ENCODE assay signal across 18 cellular contexts in genomic region chr2:26340831-26341230, GRCh38. TPM values are rescaled to one million over a fixed set of nuclear protein-coding genes. Genes with fewer than 3 reads are reported as not detected.
"Had no signal": no experiment of that assay in that cellular context is flagged by ENCODE, and none has a peak within 500 bp of the region (broad histone marks: within the 10 kb centered on the region; RNA-seq: fewer than 3 reads in every experiment).

No MANE protein-coding gene starts in this region.

- ATAC-seq: activated naive CD4-positive, alpha-beta T cell treated with anti-CD3 and anti-CD28 coated beads, Interleukin-2, amount 50 U/mL, for 72 hours; activated T-cell treated with anti-CD3 and anti-CD28 coated beads, Interleukin-2, amount 50 U/mL, for 4 hours; effector memory CD8-positive, alpha-beta T cell; natural killer cell treated with Interleukin-12 subunit alpha and Interleukin-12 subunit beta and Interleukin-15 and Interleukin-18, amount 100 ng/mL, for 72 hours; stimulated activated naive CD8-positive, alpha-beta T cell treated with anti-CD3 and anti-CD28 coated beads, Interleukin-15, amount 100 ng/mL, for 72 hours; T-cell had no signal

- H3K27me3 Mint-ChIP-seq: activated CD4-positive, alpha-beta memory T cell treated with anti-CD3 and anti-CD28 coated beads, Interleukin-2, amount 10 ng/mL, durations not matched to agents 7 days and 5 days; effector memory CD8-positive, alpha-beta T cell; natural killer cell treated with Interleukin-12 subunit alpha and Interleukin-12 subunit beta and Interleukin-15 and Interleukin-18, amount 100 ng/mL, for 72 hours; stimulated activated naive CD8-positive, alpha-beta T cell treated with anti-CD3 and anti-CD28 coated beads, Interleukin-15, amount 100 ng/mL, for 72 hours; T-cell; type B pancreatic cell had no signal

- H3K4me3 Mint-ChIP-seq: activated CD4-positive, alpha-beta memory T cell treated with anti-CD3 and anti-CD28 coated beads, Interleukin-2, amount 10 ng/mL, durations not matched to agents 7 days and 5 days; activated T-cell treated with anti-CD3 and anti-CD28 coated beads, Interleukin-2, amount 50 U/mL, for 4 hours; effector memory CD8-positive, alpha-beta T cell; mesothelial cell of epicardium; natural killer cell treated with Interleukin-12 subunit alpha and Interleukin-12 subunit beta and Interleukin-15 and Interleukin-18, amount 100 ng/mL, for 72 hours; stimulated activated naive CD8-positive, alpha-beta T cell treated with anti-CD3 and anti-CD28 coated beads, Interleukin-15, amount 100 ng/mL, for 72 hours; T-cell; type B pancreatic cell had no signal

- H3K27ac Mint-ChIP-seq: activated CD4-positive, alpha-beta memory T cell treated with anti-CD3 and anti-CD28 coated beads, Interleukin-2, amount 10 ng/mL, durations not matched to agents 7 days and 5 days; effector memory CD8-positive, alpha-beta T cell; mesothelial cell of epicardium; natural killer cell treated with Interleukin-12 subunit alpha and Interleukin-12 subunit beta and Interleukin-15 and Interleukin-18, amount 100 ng/mL, for 72 hours; T-cell; type B pancreatic cell had no signal

- DNase-seq: activated CD4-positive, alpha-beta memory T cell treated with anti-CD3 and anti-CD28 coated beads, Interleukin-2, amount 10 ng/mL, durations not matched to agents 7 days and 5 days; activated CD4-positive, alpha-beta T cell treated with anti-CD3 and anti-CD28 coated beads for 48 hours; activated CD4-positive, CD25-positive, alpha-beta regulatory T cell; activated effector memory CD4-positive, alpha-beta T cell treated with anti-CD3 and anti-CD28 coated beads, Interleukin-2, amount 50 U/mL, for 16 hours; activated T-cell treated with anti-CD3 and anti-CD28 coated beads, Interleukin-2, amount 50 U/mL, for 4 hours; amygdala; effector memory CD8-positive, alpha-beta T cell; foreskin fibroblast; occipital lobe; stimulated activated naive CD8-positive, alpha-beta T cell treated with anti-CD3 and anti-CD28 coated beads, Interleukin-15, amount 100 ng/mL, for 72 hours; T-cell; T-helper 9 cell had no signal

- H3K9me3 Mint-ChIP-seq: activated CD4-positive, alpha-beta memory T cell treated with anti-CD3 and anti-CD28 coated beads, Interleukin-2, amount 10 ng/mL, durations not matched to agents 7 days and 5 days; activated naive CD4-positive, alpha-beta T cell treated with anti-CD3 and anti-CD28 coated beads, Interleukin-2, amount 50 U/mL, for 72 hours; activated T-cell treated with anti-CD3 and anti-CD28 coated beads, Interleukin-2, amount 50 U/mL, for 4 hours; effector memory CD8-positive, alpha-beta T cell; mesothelial cell of epicardium; natural killer cell treated with Interleukin-12 subunit alpha and Interleukin-12 subunit beta and Interleukin-15 and Interleukin-18, amount 100 ng/mL, for 72 hours; stimulated activated naive CD8-positive, alpha-beta T cell treated with anti-CD3 and anti-CD28 coated beads, Interleukin-15, amount 100 ng/mL, for 72 hours; T-cell; type B pancreatic cell had no signal

- H3K36me3 Mint-ChIP-seq: mesothelial cell of epicardium; natural killer cell treated with Interleukin-12 subunit alpha and Interleukin-12 subunit beta and Interleukin-15 and Interleukin-18, amount 100 ng/mL, for 72 hours; T-cell; type B pancreatic cell had no signal

RNA-seq across cellular contexts. Expression of gene ADGRF3, which starts 5.8 kb away (rescaled TPM):
- total RNA-seq: posterior vena cava, skeletal muscle tissue had no signal
